In genomic region chr4:145697332-145697731, GRCh38 we compare ENCODE assay signal across 21 cellular contexts. TPM values are rescaled to one million over a fixed set of nuclear protein-coding genes. Genes with fewer than 3 reads are reported as not detected.
DNase-seq lines count a peak whose midpoint lies in the region; ATAC-seq lines count a peak whose summit lies in the region.
"Had no signal": no experiment of that assay in that cellular context is flagged by ENCODE, and none has a peak within 500 bp of the region (broad histone marks: within the 10 kb centered on the region; RNA-seq: fewer than 3 reads in every experiment).

No MANE protein-coding gene starts in this region.

- no peak overlapping the region for H2BK12ac ChIP-seq in trophoblast cell (ENCODE audit: low read length)

- H3K4me2 ChIP-seq in trophoblast cell (ENCODE audit: low read length), result no peak overlapping the region
- H3K4me2 ChIP-seq: BLaER1 treated with 17β-estradiol and CSF1 and Interleukin-3, amounts not matched to agents 10 nM and 100 nM; SK-N-SH had no signal

- no peaks in the 10 kb centered on the region for H3K36me3 Mint-ChIP-seq in stimulated activated effector memory CD8-positive, alpha-beta T cell treated with anti-CD3 and anti-CD28 coated beads, Interleukin-12 subunit alpha, Interleukin-12 subunit beta, amount 100 ng/mL, for 72 hours
- H3K36me3 Mint-ChIP-seq: CD8-positive, alpha-beta memory T cell had no signal

- H4K91ac ChIP-seq in trophoblast cell (ENCODE audit: low read depth, low read length), result no peak overlapping the region

- H3K4me3 ChIP-seq in trophoblast cell (ENCODE audit: low read depth, low read length), result no peak overlapping the region
- H3K4me3 ChIP-seq: BLaER1 treated with 17β-estradiol and CSF1 and Interleukin-3, amounts not matched to agents 10 nM and 100 nM; GM23248; K562 had no signal

- H3K4ac ChIP-seq in trophoblast cell (ENCODE audit: low read depth, low read length), result no peak overlapping the region

- no peaks in the 10 kb centered on the region for H3K9me3 Mint-ChIP-seq in stimulated activated effector memory CD8-positive, alpha-beta T cell treated with anti-CD3 and anti-CD28 coated beads, Interleukin-12 subunit alpha, Interleukin-12 subunit beta, amount 100 ng/mL, for 72 hours

- no peak overlapping the region for H3K27ac ChIP-seq in trophoblast cell (ENCODE audit: low read depth, low read length)
- H3K27ac ChIP-seq: BLaER1 treated with 17β-estradiol and CSF1 and Interleukin-3, amounts not matched to agents 10 nM and 100 nM; GM23248 had no signal

- peak; percentile 62 for ATAC-seq in GM18858 (IDR thresholded peaks at IDR 0.05; ENCODE audit: unreplicated experiment)
- ATAC-seq in GM19351 (IDR thresholded peaks at IDR 0.05; ENCODE audit: unreplicated experiment), result peak; percentile 65
- peak; percentile 93 for ATAC-seq in HG02884 (IDR thresholded peaks at IDR 0.05; ENCODE audit: unreplicated experiment)
- peak; percentile 32 for ATAC-seq in stimulated activated effector memory CD8-positive, alpha-beta T cell treated with anti-CD3 and anti-CD28 coated beads, Interleukin-12 subunit alpha, Interleukin-12 subunit beta, amount 100 ng/mL, for 72 hours
- no peak for ATAC-seq in GM21381 (IDR thresholded peaks at IDR 0.05; ENCODE audit: unreplicated experiment)
- ATAC-seq: K562 had no signal

- no peaks in the 10 kb centered on the region for H3K4me1 ChIP-seq in trophoblast cell (ENCODE audit: control insufficient read depth in 1 of 2, insufficient read depth in 2 of 2, low read length in 2 of 2)
- H3K4me1 ChIP-seq: BLaER1 treated with 17β-estradiol and CSF1 and Interleukin-3, amounts not matched to agents 10 nM and 100 nM had no signal

- no peaks in the 10 kb centered on the region for H3K27me3 ChIP-seq in trophoblast cell (ENCODE audit: insufficient read depth, low read length)
- H3K27me3 ChIP-seq: BLaER1 treated with 17β-estradiol and CSF1 and Interleukin-3, amounts not matched to agents 10 nM and 100 nM had no signal

- no peaks in the 10 kb centered on the region for H3K9me3 ChIP-seq in trophoblast cell (ENCODE audit: insufficient read depth, low read depth, low read length)
- H3K9me3 ChIP-seq: SK-N-SH had no signal

- no peaks in the 10 kb centered on the region for H3K36me3 ChIP-seq in trophoblast cell (ENCODE audit: control insufficient read depth in 1 of 2, insufficient read depth in 2 of 2, low read length in 2 of 2)
- H3K36me3 ChIP-seq: BLaER1 treated with 17β-estradiol and CSF1 and Interleukin-3, amounts not matched to agents 10 nM and 100 nM had no signal

- no peaks in the 10 kb centered on the region for H3K79me1 ChIP-seq in trophoblast cell (ENCODE audit: low read length)

- no peak overlapping the region for H3K9ac ChIP-seq in trophoblast cell (ENCODE audit: low read length)
- H3K9ac ChIP-seq: BLaER1 treated with 17β-estradiol and CSF1 and Interleukin-3, amounts not matched to agents 10 nM and 100 nM; GM23248; SK-N-SH had no signal

- no peak overlapping the region for H3K27ac Mint-ChIP-seq in stimulated activated effector memory CD8-positive, alpha-beta T cell treated with anti-CD3 and anti-CD28 coated beads, Interleukin-12 subunit alpha, Interleukin-12 subunit beta, amount 100 ng/mL, for 72 hours
- H3K27ac Mint-ChIP-seq: CD8-positive, alpha-beta memory T cell had no signal

- no peaks in the 10 kb centered on the region for H3K79me2 ChIP-seq in trophoblast cell (ENCODE audit: control insufficient read depth, insufficient read depth, low read length, poor library complexity)

- H2BK120ac ChIP-seq in trophoblast cell (ENCODE audit: insufficient read depth, low read length, poor library complexity), result no peak overlapping the region

- no CpG with 5 or more reads among the region's 2 CpGs for WGBS in trophoblast cell (ENCODE audit: extremely low coverage, insufficient coverage, insufficient read length)

- no peak overlapping the region for H2AK5ac ChIP-seq in trophoblast cell (ENCODE audit: low read length)

- H3K4me1 Mint-ChIP-seq in stimulated activated effector memory CD8-positive, alpha-beta T cell treated with anti-CD3 and anti-CD28 coated beads, Interleukin-12 subunit alpha, Interleukin-12 subunit beta, amount 100 ng/mL, for 72 hours, result no peaks in the 10 kb centered on the region
- H3K4me1 Mint-ChIP-seq: CD8-positive, alpha-beta memory T cell had no signal

- no peak overlapping the region for H3K18ac ChIP-seq in trophoblast cell (ENCODE audit: low read length)

- H2BK5ac ChIP-seq in trophoblast cell (ENCODE audit: low read depth, low read length, poor library complexity), result no peak overlapping the region

- H3K23ac ChIP-seq in trophoblast cell (ENCODE audit: low read length), result no peak overlapping the region

- DNase-seq in stimulated activated effector memory CD8-positive, alpha-beta T cell treated with anti-CD3 and anti-CD28 coated beads, Interleukin-12 subunit alpha, Interleukin-12 subunit beta, amount 100 ng/mL, for 72 hours (ENCODE audit: low spot score in 2 of 2), result no peak
- DNase-seq in trophoblast cell (no peak), epidermal melanocyte (ENCODE audit: insufficient read length, low spot score) (no peak)
- DNase-seq: CD8-positive, alpha-beta memory T cell; DMS53; EL; GM23248; HCEC 1CT; MV-4-11; NCI-H1694 treated with DMSO at 0.1 percent for 48 hours; NCI-H510A; NCI-H82; OCI-M1; SHP77 treated with DMSO at 0.1 percent for 48 hours; SK-N-SH had no signal

- H3K4me3 Mint-ChIP-seq in stimulated activated effector memory CD8-positive, alpha-beta T cell treated with anti-CD3 and anti-CD28 coated beads, Interleukin-12 subunit alpha, Interleukin-12 subunit beta, amount 100 ng/mL, for 72 hours, result no peak overlapping the region
- H3K4me3 Mint-ChIP-seq: CD8-positive, alpha-beta memory T cell had no signal

- H3K14ac ChIP-seq in trophoblast cell (ENCODE audit: low read length), result no peak overlapping the region

- H4K12ac ChIP-seq in trophoblast cell (ENCODE audit: low read depth, low read length), result no peak overlapping the region

- no peak overlapping the region for H2AFZ ChIP-seq in trophoblast cell (ENCODE audit: insufficient read depth, low read length, poor library complexity)
- H2AFZ ChIP-seq: GM23248 had no signal

- H4K8ac ChIP-seq in trophoblast cell (ENCODE audit: low read depth, low read length), result no peak overlapping the region

RNA-seq across cellular contexts. Expression of gene C4orf51, which starts 17.4 kb away (rescaled TPM):
- not detected in 2 replicates for polyA plus RNA-seq in trophoblast cell (2013)
- polyA plus RNA-seq: CD8-positive, alpha-beta memory T cell; GM23248; K562; SK-N-SH had no signal
